ENCODE assay signal across 7 cellular contexts in genomic region chr4:81466841-81467671, GRCh38.
DNase-seq lines count a peak whose midpoint lies in the region; ATAC-seq and TF ChIP-seq lines count a peak whose summit lies in the region.

No MANE protein-coding gene starts in this region.

- ATAC-seq in GM18870 (IDR thresholded peaks at IDR 0.05; ENCODE audit: unreplicated experiment): no peak

- CTCF ChIA-PET in GM10248 (lab: Yijun Ruan, JAX): interaction anchor here (0.6 to 4.6 kb wide), 54 partner anchors 9 to 818 kb away, joined by 3 to 90 read pairs (median 4); no protein-coding TSS in a partner anchor

- POLR2A ChIA-PET in GM10248 (lab: Yijun Ruan, JAX): no interaction called here

- DNase-seq in GM10248 (ENCODE audit: extremely low spot score) (peak; percentile 44), NCI-H1092 treated with DMSO at 0.1 percent for 48 hours (lab: John Stamatoyannopoulos, UW) (peak; percentile 78), T follicular helper cell (ENCODE audit: low read depth) (peak; percentile 64), astrocyte of the spinal cord (ENCODE audit: low read depth, low spot score) (peak; percentile 66), iris pigment epithelial cell (ENCODE audit: low read depth) (peak; percentile 54)
- peak; percentile 50 to 68 (median 60) for DNase-seq in stimulated activated CD4-positive, alpha-beta T cell treated with anti-CD3 and anti-CD28 coated beads, Interleukin-1b, Interleukin-23, amount 100 ng/mL, for 24 hours (ENCODE audit: low read depth in 4 of 4, low spot score in 1 of 4)

- H3K4me3 ChIP-seq in astrocyte of the spinal cord (ENCODE audit: low read depth, low read length): no peak overlapping the region

- TF ChIP-seq CTCF in GM10248 (IDR thresholded peaks at IDR 0.05; ENCODE audit: control extremely low read depth, extremely low read depth, low read depth, missing control alignments): peak; percentile 89
- peak; percentile 89 for TF ChIP-seq CTCF in astrocyte of the spinal cord (IDR thresholded peaks at IDR 0.05; ENCODE audit: low read depth, low read length)

- in situ Hi-C loops in astrocyte of the spinal cord (cut with HindIII; ENCODE audit: low sequenced_read_pairs): no loop called here
